Comparison of ENCODE assay signal across 22 cellular contexts in the genomic region with DNA sequence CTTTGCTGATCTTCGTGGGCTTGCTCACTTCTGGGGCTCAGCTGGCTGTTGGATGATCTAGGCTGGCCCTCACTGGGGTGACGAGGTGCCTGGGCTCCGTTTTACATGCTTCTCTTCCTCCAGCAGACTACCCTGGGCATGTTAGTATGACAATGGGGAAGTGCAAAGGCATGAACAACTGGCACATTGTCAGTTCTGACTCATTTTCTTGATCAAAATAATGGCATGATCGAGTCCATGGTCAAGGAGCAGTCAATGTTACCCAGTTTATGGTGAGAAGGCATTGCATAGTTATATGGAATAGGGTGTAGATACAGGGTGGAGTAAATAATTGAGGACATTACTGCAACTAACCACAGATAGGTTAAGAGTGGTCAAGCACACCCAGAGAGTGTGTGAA. TPM values are rescaled to one million over a fixed set of nuclear protein-coding genes. Genes with fewer than 3 reads are reported as not detected.
"Had no signal": no experiment of that assay in that cellular context is flagged by ENCODE, and none has a peak within 500 bp of the region (broad histone marks: within the 10 kb centered on the region; RNA-seq: fewer than 3 reads in every experiment).

No MANE protein-coding gene starts in this region.

- H3K27ac Mint-ChIP-seq: dendritic cell treated with granulocyte-macrophage colony-stimulating factor and Interleukin-4, amounts not matched to agents 40 ng/mL and 50 ng/mL, for 4 days; endodermal cell; naive thymus-derived CD8-positive, alpha-beta T cell had no signal

- H3K4me3 Mint-ChIP-seq: dendritic cell treated with granulocyte-macrophage colony-stimulating factor and Interleukin-4, amounts not matched to agents 40 ng/mL and 50 ng/mL, for 4 days; endodermal cell; naive thymus-derived CD8-positive, alpha-beta T cell had no signal

- H3K4me2 ChIP-seq: smooth muscle cell had no signal

- H3K27ac ChIP-seq: neutrophil had no signal

- H3K27me3 ChIP-seq: neutrophil had no signal

- H3K27me3 Mint-ChIP-seq: dendritic cell treated with granulocyte-macrophage colony-stimulating factor and Interleukin-4, amounts not matched to agents 40 ng/mL and 50 ng/mL, for 4 days had no signal

- DNase-seq: cerebellar nuclear complex; effector CD4-positive, alpha-beta T cell; endodermal cell; kidney; naive thymus-derived CD8-positive, alpha-beta T cell; right cardiac atrium; stimulated activated CD4-positive, alpha-beta T cell treated with anti-CD3 and anti-CD28 coated beads, Interleukin-2, amount 100 ng/mL, for 48 hours; stimulated activated naive CD4-positive, alpha-beta T cell treated with Interleukin-2 at 50 U/mL for 16 hours; trophoblast cell had no signal

- FAIRE-seq: colon, endothelial cell of umbilical vein, kidney, urothelium cell line had no signal

- H3K4me1 Mint-ChIP-seq: naive thymus-derived CD8-positive, alpha-beta T cell had no signal

- ATAC-seq: naive thymus-derived CD8-positive, alpha-beta T cell; right cardiac atrium had no signal

- H3K4me3 ChIP-seq: smooth muscle cell had no signal

- H3K9me3 ChIP-seq: neutrophil had no signal

RNA-seq across cellular contexts. Expression of a gene that starts 10.0 kb away (rescaled TPM):
- total RNA-seq: endodermal cell; endothelial cell of umbilical vein; fibroblast of villous mesenchyme; lung microvascular endothelial cell; mesenteric fat pad; mononuclear cell; naive thymus-derived CD8-positive, alpha-beta T cell; osteocyte; posterior vena cava; right cardiac atrium; smooth muscle cell had no signal
- polyA plus RNA-seq: endothelial cell of umbilical vein; esophagus; naive thymus-derived CD8-positive, alpha-beta T cell; right cardiac atrium; smooth muscle cell had no signal
